ENCODE assay signal across 19 cellular contexts in the genomic region with DNA sequence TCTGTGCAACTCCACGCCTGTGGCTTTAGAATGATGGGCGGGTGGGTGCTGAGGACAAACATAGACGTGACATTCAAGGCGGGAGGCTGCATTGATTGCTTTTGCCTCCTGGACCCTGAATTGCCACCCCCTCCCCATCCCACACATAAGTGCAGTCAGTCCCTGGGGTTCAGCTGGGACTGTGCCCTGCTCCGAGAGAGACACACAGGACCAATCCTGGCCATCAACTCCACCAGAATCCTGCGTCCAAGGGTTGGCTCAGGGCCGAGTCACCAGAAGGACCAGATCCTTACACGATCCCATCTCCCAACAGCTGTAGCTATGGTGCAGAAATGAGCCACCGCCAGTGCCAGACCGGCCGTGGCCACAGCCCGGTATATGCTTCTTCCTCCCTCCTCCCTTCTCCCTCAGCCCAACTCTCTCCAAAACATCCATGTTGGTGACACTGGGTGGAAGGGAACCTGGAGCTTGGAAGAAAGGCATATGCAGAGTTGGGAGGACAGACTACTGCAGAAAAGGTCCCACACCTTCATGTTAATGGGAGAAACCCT. TPM values are rescaled to one million over a fixed set of nuclear protein-coding genes. Genes with fewer than 3 reads are reported as not detected.
DNase-seq lines count a peak whose midpoint lies in the region; ATAC-seq and TF ChIP-seq lines count a peak whose summit lies in the region.
"Had no signal": no experiment of that assay in that cellular context is flagged by ENCODE, and none has a peak within 500 bp of the region (broad histone marks: within the 10 kb centered on the region; RNA-seq: fewer than 3 reads in every experiment).

No MANE protein-coding gene starts in this region.

- H3K27me3 ChIP-seq in H9 (ENCODE audit: insufficient read depth, low read length), result no peaks in the 10 kb centered on the region
- no peaks in the 10 kb centered on the region for H3K27me3 ChIP-seq in neuronal stem cell (ENCODE audit: control insufficient read depth in 3 of 3, insufficient read depth in 3 of 3, low read depth in 1 of 3, low read length in 3 of 3)
- H3K27me3 ChIP-seq in ovary, result no peaks in the 10 kb centered on the region

- H4K91ac ChIP-seq in H9 (ENCODE audit: insufficient read length, low read depth, low read length) (no peak overlapping the region), neuronal stem cell (ENCODE audit: low read depth, low read length, poor library complexity) (no peak overlapping the region)

- H4K20me1 ChIP-seq in H9 (ENCODE audit: control insufficient read depth, insufficient read depth, insufficient read length), result no peaks in the 10 kb centered on the region

- ATAC-seq in HG02870 (IDR thresholded peaks at IDR 0.05; ENCODE audit: unreplicated experiment), result no peak
- ATAC-seq: A549, HCT116 had no signal

- peaks cover 43% of the 10 kb centered on the region for H3K27me3 Mint-ChIP-seq in H9 (ENCODE audit: low read depth)
- peaks cover 14% of the 10 kb centered on the region for H3K27me3 Mint-ChIP-seq in type B pancreatic cell
- H3K27me3 Mint-ChIP-seq: CD4-positive, alpha-beta memory T cell had no signal

- H3K4me3 ChIP-seq in coronary artery (no peak overlapping the region), neuronal stem cell (ENCODE audit: low read length in 2 of 2) (no peak overlapping the region), ovary (no peak overlapping the region)
- H3K4me3 ChIP-seq: A549, GM23248 had no signal

- H3K27ac Mint-ChIP-seq in H9 (no peak overlapping the region), type B pancreatic cell (no peak overlapping the region)
- H3K27ac Mint-ChIP-seq: CD4-positive, alpha-beta memory T cell had no signal

- no peaks in the 10 kb centered on the region for H3K4me1 ChIP-seq in H9 (ENCODE audit: insufficient read depth, low read length)
- no peaks in the 10 kb centered on the region for H3K4me1 ChIP-seq in neuronal stem cell (ENCODE audit: control insufficient read depth in 2 of 2, insufficient read depth in 1 of 2, low read depth in 1 of 2, low read length in 2 of 2)
- H3K4me1 ChIP-seq in ovary (ENCODE audit: insufficient read depth), result no peaks in the 10 kb centered on the region
- H3K4me1 ChIP-seq: A549 had no signal

- H4K8ac ChIP-seq in H9 (replicated peaks; ENCODE audit: insufficient read length, low read depth, low read length) (no peak overlapping the region), neuronal stem cell (ENCODE audit: low read depth, low read length) (no peak overlapping the region)

- no CpG with 5 or more reads among the region's 12 CpGs for WGBS in H9 (ENCODE audit: extremely low coverage, insufficient read length, low lambda C conversion rate)
- no CpG with 5 or more reads among the region's 12 CpGs for WGBS in neuronal stem cell (ENCODE audit: extremely low coverage in 2 of 2, insufficient read length in 2 of 2, insufficient replicate concordance in 1 of 2), 2 donors
- WGBS in ovary, 3 donors, result 84 to 91% (median 87%) methylated on average over 11 to 12 of the region's 12 CpGs

- H3K4me3 Mint-ChIP-seq in H9, result no peak overlapping the region
- H3K4me3 Mint-ChIP-seq in type B pancreatic cell, result no peak overlapping the region
- H3K4me3 Mint-ChIP-seq: CD4-positive, alpha-beta memory T cell had no signal

- H3K18ac ChIP-seq in H9 (ENCODE audit: insufficient read length, low read depth, low read length), result no peak overlapping the region
- peak overlapping the region; percentile 28 for H3K18ac ChIP-seq in neuronal stem cell (ENCODE audit: low read length)

- H3T11ph ChIP-seq in H9 (ENCODE audit: low read length), result no peak overlapping the region

- TF ChIP-seq EP300 in ovary (IDR thresholded peaks at IDR 0.05), result no peak

- peaks cover 0 to 4% of the 10 kb centered on the region in 2 experiments; a peak in 1 of 4 replicates for H3K4me1 Mint-ChIP-seq in H9
- H3K4me1 Mint-ChIP-seq in type B pancreatic cell (ENCODE audit: unreplicated experiment), result peaks cover 6% of the 10 kb centered on the region
- H3K4me1 Mint-ChIP-seq: CD4-positive, alpha-beta memory T cell had no signal

- H2BK120ac ChIP-seq in H9 (ENCODE audit: low read depth, low read length, poor library complexity, severe bottlenecking), result no peak overlapping the region
- H2BK120ac ChIP-seq in neuronal stem cell (ENCODE audit: low read depth, low read length), result no peak overlapping the region

- H4K5ac ChIP-seq in H9 (ENCODE audit: insufficient read length, low read depth, low read length), result no peak overlapping the region

- H2BK12ac ChIP-seq in H9 (ENCODE audit: insufficient read length, low read depth, low read length) (no peak overlapping the region), neuronal stem cell (ENCODE audit: low read length) (no peak overlapping the region)

- H3K9me3 Mint-ChIP-seq in H9, result no peaks in the 10 kb centered on the region
- H3K9me3 Mint-ChIP-seq in type B pancreatic cell, result no peaks in the 10 kb centered on the region

- no peaks in the 10 kb centered on the region for H3K79me2 ChIP-seq in H9 (ENCODE audit: insufficient read depth, low read length)

- H3K14ac ChIP-seq in H9 (ENCODE audit: insufficient read depth, low read length) (no peak overlapping the region; the same call in 1 of the 2 replicates), neuronal stem cell (ENCODE audit: low read length) (peak overlapping the region; percentile 72)

- H3K79me1 ChIP-seq in H9 (ENCODE audit: insufficient read depth, low read depth, low read length, poor library complexity, severe bottlenecking) (no peaks in the 10 kb centered on the region), neuronal stem cell (ENCODE audit: low read depth, low read length) (no peaks in the 10 kb centered on the region)

- H3K23me2 ChIP-seq in H9 (ENCODE audit: insufficient read length, low read depth, low read length, poor library complexity, severe bottlenecking), result no peaks in the 10 kb centered on the region

- H3K23ac ChIP-seq in H9 (ENCODE audit: insufficient read length, low read depth, low read length), result no peak overlapping the region
- no peak overlapping the region for H3K23ac ChIP-seq in neuronal stem cell (ENCODE audit: low read depth, low read length, poor library complexity)

- H2BK20ac ChIP-seq in H9 (ENCODE audit: low read depth, low read length, poor library complexity, severe bottlenecking), result no peak overlapping the region

- TF ChIP-seq CTCF in H9 (conservative IDR thresholded peaks at IDR 0.05) (no peak), coronary artery (IDR thresholded peaks at IDR 0.05) (no peak), type B pancreatic cell (conservative IDR thresholded peaks at IDR 0.05) (no peak), ovary (IDR thresholded peaks at IDR 0.05) (no peak)

- H3K9ac ChIP-seq in H9 (ENCODE audit: extremely low read depth, insufficient read length, low read length) (no peak overlapping the region), neuronal stem cell (ENCODE audit: low read depth, low read length, poor library complexity) (no peak overlapping the region)
- H3K9ac ChIP-seq: GM23248 had no signal

- H3K36me3 ChIP-seq in neuronal stem cell (replicated peaks in 1 of 2; ENCODE audit: control insufficient read depth in 2 of 2, insufficient read depth in 2 of 2, low read length in 2 of 2) (no peaks in the 10 kb centered on the region), ovary (no peaks in the 10 kb centered on the region)

- H3K9me3 ChIP-seq in H9 (ENCODE audit: control insufficient read depth, low read depth, low read length), result no peaks in the 10 kb centered on the region
- no peaks in the 10 kb centered on the region for H3K9me3 ChIP-seq in neuronal stem cell (replicated peaks in 1 of 2; ENCODE audit: control insufficient read depth in 2 of 2, insufficient read depth in 1 of 2, low read depth in 1 of 2, low read length in 2 of 2)
- no peaks in the 10 kb centered on the region for H3K9me3 ChIP-seq in ovary
- H3K9me3 ChIP-seq: A549 had no signal

- intact Hi-C loops in ovary (cut with DNase I), result no loop called here

- H2BK15ac ChIP-seq in H9 (ENCODE audit: low read depth, low read length) (no peak overlapping the region), neuronal stem cell (ENCODE audit: low read length) (no peak overlapping the region)

- H2AFZ ChIP-seq in H9 (ENCODE audit: low read length), result no peak overlapping the region
- no peak overlapping the region for H2AFZ ChIP-seq in neuronal stem cell (ENCODE audit: low read length)
- H2AFZ ChIP-seq: GM23248 had no signal

- no peak overlapping the region for H3K27ac ChIP-seq in H9 (ENCODE audit: insufficient read length, low read depth, low read length)
- no peak overlapping the region for H3K27ac ChIP-seq in coronary artery
- no peak overlapping the region for H3K27ac ChIP-seq in neuronal stem cell (replicated peaks; ENCODE audit: low read length)
- H3K27ac ChIP-seq in ovary, result no peak overlapping the region
- H3K27ac ChIP-seq: A549, GM23248 had no signal

- no peak for TF ChIP-seq POLR2A in ovary (IDR thresholded peaks at IDR 0.05)

- H3K4me2 ChIP-seq in H9 (ENCODE audit: insufficient read depth, insufficient read length, low read length) (no peak overlapping the region), neuronal stem cell (ENCODE audit: insufficient read depth, low read length, poor library complexity, severe bottlenecking) (no peak overlapping the region)
- H3K4me2 ChIP-seq: A549 had no signal

- H3K4ac ChIP-seq in H9 (ENCODE audit: low read depth, low read length) (no peak overlapping the region), neuronal stem cell (ENCODE audit: low read length) (no peak overlapping the region)

- H2AK5ac ChIP-seq in H9 (ENCODE audit: insufficient read length, low read length), result no peak overlapping the region
- no peak overlapping the region for H2AK5ac ChIP-seq in neuronal stem cell (ENCODE audit: low read depth, low read length)

- H3K36me3 Mint-ChIP-seq in H9 (ENCODE audit: insufficient read depth in 1 of 3, low read depth in 3 of 3), result no peaks in the 10 kb centered on the region; a peak in 1 of 7 replicates
- no peaks in the 10 kb centered on the region for H3K36me3 Mint-ChIP-seq in type B pancreatic cell
- H3K36me3 Mint-ChIP-seq: CD4-positive, alpha-beta memory T cell had no signal

- no peak overlapping the region for H3K56ac ChIP-seq in H9 (ENCODE audit: insufficient read length, low read depth, low read length)

- H2BK5ac ChIP-seq in H9 (ENCODE audit: insufficient read length, low read length) (no peak overlapping the region), neuronal stem cell (ENCODE audit: low read length) (no peak overlapping the region)

- DNase-seq in H9, result peak; percentile 14
- DNase-seq in coronary artery (ENCODE audit: low spot score), result peak; percentile 49
- DNase-seq in neuronal stem cell (ENCODE audit: low spot score), result no peak
- DNase-seq in type B pancreatic cell (ENCODE audit: extremely low spot score, unreplicated experiment), result no peak
- DNase-seq in ovary, result no peak
- DNase-seq: 8988T; C1 segment of cervical spinal cord; Calu3; CD4-positive, alpha-beta memory T cell; COR-L47; DMS53; DMS79 treated with DMSO at 0.1 percent for 48 hours; GF-D8; GM23248; H7 had no signal

RNA-seq across cellular contexts. Expression of a gene that starts 27.4 kb away (rescaled TPM):
- 91.6 and 94.4 TPM in 2 replicates for total RNA-seq in H9 (2021)
- polyA plus RNA-seq in neuronal stem cell (2013, experiment 1 of 2), result 9.6 TPM
- polyA plus RNA-seq in neuronal stem cell (2013, experiment 2 of 2), result 9.3 TPM
- total RNA-seq in type B pancreatic cell (ENCODE audit: low replicate concordance), result 31.4 and 42.2 TPM in 2 replicates
- under 1 TPM in 4 of 7 donors, not detected in 3; 0.10 to 0.46 (median 0.17) TPM for total RNA-seq in ovary
- under 1 TPM in 1 of 2 donors, not detected in 1; 0.04 TPM for polyA plus RNA-seq in ovary
- total RNA-seq: Calu3; CD4-positive, alpha-beta memory T cell; G401 had no signal
- polyA plus RNA-seq: CD4-positive, alpha-beta memory T cell had no signal

Comparison
In these comparisons a context has a peak if more than half of its experiments do, and no peak if none do; other contexts are left out.
1. DNase-seq: peak in H9 (single experiment) and coronary artery (single experiment); none in neuronal stem cell (single experiment), type B pancreatic cell (single experiment) and ovary (0 of 5).
2. RNA of a gene that starts 27.4 kb away (total RNA-seq): 91.6 to 94.4 TPM in H9 and 31.4 to 42.2 TPM in type B pancreatic cell; 0.10 to 0.46 TPM in ovary; every median in the first group is over 10 times any median in the second.